ENCODE assay signal across 11 cellular contexts in the genomic region with DNA sequence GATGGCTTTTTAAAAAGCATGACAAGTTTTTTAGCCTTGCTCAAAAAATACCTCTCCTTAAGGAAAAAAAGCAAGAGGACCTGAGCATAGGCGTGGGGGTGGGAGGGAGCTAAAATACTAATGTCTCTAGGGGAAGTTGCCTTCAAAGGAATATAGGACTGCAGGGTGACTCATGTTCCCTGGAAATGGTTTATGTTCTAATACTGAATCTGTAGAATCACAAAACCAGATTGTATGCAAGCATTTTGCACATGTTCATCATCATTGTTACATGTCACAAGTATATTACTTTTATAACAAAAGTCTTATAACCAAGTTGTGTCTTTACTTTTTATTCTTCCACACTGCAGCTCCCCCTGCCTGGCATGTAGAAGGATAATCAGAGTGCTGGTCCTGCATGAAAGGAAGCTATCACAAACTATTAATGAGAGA. TPM values are rescaled to one million over a fixed set of nuclear protein-coding genes. Genes with fewer than 3 reads are reported as not detected.
A peak's percentile ranks its signal among the peaks of the same experiment; 100 is the strongest.
DNase-seq lines count a peak whose midpoint lies in the region; ATAC-seq and TF ChIP-seq lines count a peak whose summit lies in the region.
"Had no signal": no experiment of that assay in that cellular context is flagged by ENCODE, and none has a peak within 500 bp of the region (broad histone marks: within the 10 kb centered on the region; RNA-seq: fewer than 3 reads in every experiment).

No MANE protein-coding gene starts in this region.

- no peaks in the 10 kb centered on the region for H3K36me3 ChIP-seq in ascending aorta
- no peaks in the 10 kb centered on the region for H3K36me3 ChIP-seq in tibial nerve

- no peaks in the 10 kb centered on the region for H3K9me3 ChIP-seq in ascending aorta
- no peaks in the 10 kb centered on the region for H3K9me3 ChIP-seq in tibial nerve

- H3K4me3 ChIP-seq in ascending aorta (no peak overlapping the region), tibial nerve (no peak overlapping the region)

- 65 to 77% methylated on average over 1 of the region's 1 CpG for WGBS in tibial nerve, 2 donors

- CTCF ChIA-PET in activated naive CD4-positive, alpha-beta T cell treated with anti-CD3 and anti-CD28 coated beads for 36 hours (lab: Charles Lee) = interaction anchor here (0.5 to 1.5 kb wide), 3 partner anchors 9 to 141 kb away, joined by 3 to 5 read pairs (median 4); no protein-coding TSS in a partner anchor

- H3K27ac ChIP-seq in ascending aorta (peak overlapping the region; percentile 56), tibial nerve (peak overlapping the region in 2 of 4 donors; percentile 30 to 46)

- TF ChIP-seq EP300 in tibial nerve (IDR thresholded peaks at IDR 0.05) = no peak

- no peaks in the 10 kb centered on the region for H3K27me3 ChIP-seq in ascending aorta
- H3K27me3 ChIP-seq in tibial nerve = no peaks in the 10 kb centered on the region

- TF ChIP-seq POLR2A in tibial nerve (IDR thresholded peaks at IDR 0.05) = no peak

- no peaks in the 10 kb centered on the region for H3K36me3 Mint-ChIP-seq in activated naive CD4-positive, alpha-beta T cell treated with anti-CD3 and anti-CD28 coated beads, Interleukin-2, amount 50 U/mL, for 72 hours
- H3K36me3 Mint-ChIP-seq in activated naive CD4-positive, alpha-beta T cell treated with anti-CD3 and anti-CD28 coated beads for 36 hours (ENCODE audit: low read depth) = no peaks in the 10 kb centered on the region
- H3K36me3 Mint-ChIP-seq: T-cell had no signal

- ATAC-seq in activated naive CD4-positive, alpha-beta T cell treated with anti-CD3 and anti-CD28 coated beads, Interleukin-2, amount 50 U/mL, for 72 hours = peak; percentile 34
- no peak for ATAC-seq in HG03280 (IDR thresholded peaks at IDR 0.05; ENCODE audit: unreplicated experiment)
- ATAC-seq: T-cell had no signal

- H3K4me3 Mint-ChIP-seq in activated naive CD4-positive, alpha-beta T cell treated with anti-CD3 and anti-CD28 coated beads for 36 hours = no peak overlapping the region
- H3K4me3 Mint-ChIP-seq: activated T-cell treated with anti-CD3 and anti-CD28 coated beads, Interleukin-2, amount 50 U/mL, for 72 hours; T-cell had no signal

- intact Hi-C loops in activated naive CD4-positive, alpha-beta T cell treated with anti-CD3 and anti-CD28 coated beads for 36 hours (cut with micrococcal nuclease) = no loop called here
- intact Hi-C loops in ascending aorta (cut with DNase I) = loop anchor here (10.0 kb wide), 1 partner anchor 794 kb away; a partner anchor contains a TSS

- H3K4me1 Mint-ChIP-seq in activated naive CD4-positive, alpha-beta T cell treated with anti-CD3 and anti-CD28 coated beads for 36 hours (ENCODE audit: low read depth) = no peaks in the 10 kb centered on the region
- H3K4me1 Mint-ChIP-seq: T-cell had no signal

- H3K27me3 Mint-ChIP-seq in activated naive CD4-positive, alpha-beta T cell treated with anti-CD3 and anti-CD28 coated beads for 36 hours (ENCODE audit: low read depth) = peaks cover 5% of the 10 kb centered on the region

- TF ChIP-seq CTCF in ascending aorta (IDR thresholded peaks at IDR 0.05) = peak in 2 of 3 experiments; percentile 21 to 42
- TF ChIP-seq CTCF in tibial nerve (IDR thresholded peaks at IDR 0.05) = peak in 3 of 5 experiments; percentile 14 to 31 (median 21)

- DNase-seq in activated naive CD4-positive, alpha-beta T cell treated with anti-CD3 and anti-CD28 coated beads, Interleukin-2, amount 50 U/mL, for 72 hours (ENCODE audit: low spot score in 2 of 2) = no peak
- DNase-seq in activated naive CD4-positive, alpha-beta T cell treated with anti-CD3 and anti-CD28 coated beads for 36 hours = no peak
- DNase-seq in ascending aorta (ENCODE audit: low spot score in 2 of 2) (no peak), hepatic stellate cell (ENCODE audit: low spot score) (peak; percentile 68), tibial nerve (ENCODE audit: low spot score in 2 of 2) (no peak), NCI-H345 treated with DMSO at 0.1 percent for 48 hours (lab: John Stamatoyannopoulos, UW; ENCODE audit: unreplicated experiment) (no peak), NCI-H2196 treated with DMSO at 0.1 percent for 48 hours (lab: John Stamatoyannopoulos, UW; ENCODE audit: unreplicated experiment) (no peak)
- DNase-seq: activated T-cell treated with anti-CD3 and anti-CD28 coated beads, Interleukin-2, amount 50 U/mL, for 72 hours; NCI-H2081 treated with DMSO at 0.1 percent for 48 hours; T-cell had no signal

- H3K9me3 Mint-ChIP-seq in activated naive CD4-positive, alpha-beta T cell treated with anti-CD3 and anti-CD28 coated beads, Interleukin-2, amount 50 U/mL, for 72 hours = no peaks in the 10 kb centered on the region
- H3K9me3 Mint-ChIP-seq in activated naive CD4-positive, alpha-beta T cell treated with anti-CD3 and anti-CD28 coated beads for 36 hours = no peaks in the 10 kb centered on the region
- H3K9me3 Mint-ChIP-seq: activated T-cell treated with anti-CD3 and anti-CD28 coated beads, Interleukin-2, amount 50 U/mL, for 72 hours; T-cell had no signal

- peak overlapping the region in 1 of 2 donors; percentile 40 for H3K27ac Mint-ChIP-seq in activated naive CD4-positive, alpha-beta T cell treated with anti-CD3 and anti-CD28 coated beads, Interleukin-2, amount 50 U/mL, for 72 hours
- no peak overlapping the region for H3K27ac Mint-ChIP-seq in activated naive CD4-positive, alpha-beta T cell treated with anti-CD3 and anti-CD28 coated beads for 36 hours
- H3K27ac Mint-ChIP-seq: activated T-cell treated with anti-CD3 and anti-CD28 coated beads, Interleukin-2, amount 50 U/mL, for 72 hours; T-cell had no signal

- H3K4me1 ChIP-seq in ascending aorta (peaks cover 0 to 30% of the 10 kb centered on the region in 2 donors), tibial nerve (peaks cover 0 to 42% (median 7%) of the 10 kb centered on the region in 4 donors)

RNA-seq across cellular contexts. Expression of a gene that starts 36.6 kb away (rescaled TPM):
- 1 to 10 TPM; 1.6 to 2.1 TPM for total RNA-seq in activated naive CD4-positive, alpha-beta T cell treated with anti-CD3 and anti-CD28 coated beads, Interleukin-2, amount 50 U/mL, for 72 hours
- total RNA-seq in activated naive CD4-positive, alpha-beta T cell treated with anti-CD3 and anti-CD28 coated beads for 36 hours = under 1 TPM; 0.64 to 0.67 TPM
- total RNA-seq in ascending aorta (4.7 TPM), tibial nerve (10 to 100 TPM in 3 of 4 donors, 1 to 10 TPM in 1; 5.9 to 17.7 (median 11.3) TPM)

RNA-seq across cellular contexts. Expression of a gene that starts 55.6 kb away (rescaled TPM):
- 10 to 100 TPM in 1 of 2 donors, 1 to 10 TPM in 1; 6.4 to 16.2 TPM for total RNA-seq in activated naive CD4-positive, alpha-beta T cell treated with anti-CD3 and anti-CD28 coated beads, Interleukin-2, amount 50 U/mL, for 72 hours
- total RNA-seq in activated naive CD4-positive, alpha-beta T cell treated with anti-CD3 and anti-CD28 coated beads for 36 hours = 1 to 10 TPM; 7.0 to 7.6 TPM
- 35.0 TPM for total RNA-seq in ascending aorta
- 10 to 100 TPM; 69.9 to 85.5 (median 76.6) TPM for total RNA-seq in tibial nerve

RNA-seq across cellular contexts. Expression of a gene that starts 55.7 kb away (rescaled TPM):
- 10 to 100 TPM; 23.5 to 25.0 TPM for total RNA-seq in activated naive CD4-positive, alpha-beta T cell treated with anti-CD3 and anti-CD28 coated beads, Interleukin-2, amount 50 U/mL, for 72 hours
- total RNA-seq in activated naive CD4-positive, alpha-beta T cell treated with anti-CD3 and anti-CD28 coated beads for 36 hours = 10 to 100 TPM; 15.2 to 15.6 TPM
- total RNA-seq in ascending aorta (28.2 TPM), tibial nerve (10 to 100 TPM; 38.0 to 78.1 (median 58.3) TPM)
